Comparison of ENCODE assay signal across 1 cellular context in the genomic region with DNA sequence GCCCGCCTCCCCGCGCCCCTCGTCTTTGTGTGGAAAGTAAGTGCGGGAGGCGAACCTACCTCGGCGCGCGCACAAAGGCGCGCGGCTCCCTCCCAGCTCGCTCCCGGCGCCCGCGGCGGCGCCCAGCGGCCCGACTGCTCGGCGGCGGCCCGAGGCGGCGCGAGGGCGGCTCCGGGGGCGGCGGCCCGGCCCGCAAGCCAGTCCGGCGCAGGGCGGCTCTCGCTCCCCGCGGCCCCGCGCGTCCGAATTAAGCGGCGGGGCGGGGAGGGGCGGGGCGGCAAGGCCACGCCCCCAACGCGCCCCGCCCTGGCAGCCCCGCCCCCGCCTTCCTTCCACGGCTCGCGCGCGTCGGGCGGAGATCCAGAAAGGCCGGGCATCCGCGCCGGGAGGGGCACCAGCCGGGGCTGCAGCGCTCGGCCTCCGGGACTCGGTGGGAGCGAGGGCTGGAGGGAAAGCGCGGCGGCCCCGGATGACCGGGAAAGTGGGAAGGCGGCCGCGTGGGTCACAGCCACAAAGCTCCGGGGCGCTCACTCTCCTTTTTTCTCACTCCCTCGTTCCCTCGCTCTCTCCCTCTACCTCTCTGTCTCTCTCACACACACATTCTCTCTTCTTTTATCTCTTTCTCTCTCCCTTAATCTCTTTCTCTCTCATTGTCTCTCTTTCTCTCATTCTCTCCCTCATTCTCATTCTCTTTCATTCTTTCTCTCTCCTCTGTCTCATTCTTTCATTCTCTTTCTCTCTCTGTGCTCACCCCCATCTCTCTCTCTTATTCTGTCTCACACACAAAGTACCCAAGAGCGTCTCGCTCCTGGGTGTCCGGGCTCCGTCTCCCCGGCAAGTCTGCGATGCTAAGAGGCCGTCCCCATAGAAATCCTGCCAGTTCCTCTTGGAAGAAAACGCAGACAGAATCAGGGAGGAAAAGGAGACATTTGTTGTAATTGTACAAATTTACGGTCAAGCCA.
TF ChIP-seq lines count a peak whose summit lies in the region.

No MANE protein-coding gene starts in this region.

TF ChIP-seq in SK-N-SH, 30 proteins besides CTCF, POLR2A, EP300 and RAD21 (continued from another document):
- TF ChIP-seq TAF1 (IDR thresholded peaks at IDR 0.05; ENCODE audit: borderline replicate concordance, low read depth, low read length), result 0 out of 2 replicates have a peak, but pooled peaks have one; percentile 27
- no peak for TF ChIP-seq SIN3A (IDR thresholded peaks at IDR 0.05; ENCODE audit: borderline replicate concordance, low read depth, low read length)
- no peak for TF ChIP-seq FOXJ3 (CRISPR knock-in tag; IDR thresholded peaks at IDR 0.05)
- no peak for TF ChIP-seq JUND (IDR thresholded peaks at IDR 0.05)
